8 cellular contexts compared by ENCODE assay signal in genomic region chr21:29017639-29018237, GRCh38. TPM values are rescaled to one million over a fixed set of nuclear protein-coding genes. Genes with fewer than 3 reads are reported as not detected.
DNase-seq lines count a peak whose midpoint lies in the region; ATAC-seq and TF ChIP-seq lines count a peak whose summit lies in the region.
"Had no signal": no experiment of that assay in that cellular context is flagged by ENCODE, and none has a peak within 500 bp of the region (broad histone marks: within the 10 kb centered on the region; RNA-seq: fewer than 3 reads in every experiment).

No MANE protein-coding gene starts in this region.

- peaks cover 18% of the 10 kb centered on the region for H3K4me1 ChIP-seq in OCI-LY7 (ENCODE audit: insufficient read depth, low read length, poor library complexity, severe bottlenecking)
- peaks cover 14% of the 10 kb centered on the region for H3K4me1 ChIP-seq in skeletal muscle satellite cell (ENCODE audit: control insufficient read depth, insufficient read depth, low read length)

- ATAC-seq in GM18502 (IDR thresholded peaks at IDR 0.05; ENCODE audit: poor library complexity, unreplicated experiment) = no peak
- ATAC-seq in GM21367 (IDR thresholded peaks at IDR 0.05; ENCODE audit: unreplicated experiment) = no peak

- H3K9me3 ChIP-seq in OCI-LY7 (ENCODE audit: low read length) (no peaks in the 10 kb centered on the region), skeletal muscle satellite cell (replicated peaks; ENCODE audit: low read length) (no peaks in the 10 kb centered on the region)

- H2AFZ ChIP-seq in OCI-LY7 (ENCODE audit: low read length) = peak overlapping the region; percentile 49; the same call in 1 of the 2 replicates

- H3K9me2 ChIP-seq in OCI-LY7 (ENCODE audit: insufficient read depth, low read length) = no peaks in the 10 kb centered on the region

- H3K36me3 ChIP-seq in OCI-LY7 (ENCODE audit: insufficient read depth, low read length) (peaks cover 9% of the 10 kb centered on the region; the same call in 1 of the 2 replicates), skeletal muscle satellite cell (ENCODE audit: insufficient read depth, low read length) (no peaks in the 10 kb centered on the region)

- intact Hi-C loops in OCI-LY7 (cut with micrococcal nuclease; ENCODE audit: unreplicated experiment) = loop anchor here (1.0 kb wide), 1 partner anchor 15 kb away; no protein-coding TSS in a partner anchor

- H3K4me3 ChIP-seq in OCI-LY7 (ENCODE audit: low read depth, low read length, poor library complexity, severe bottlenecking) = peak overlapping the region; percentile 86
- peak overlapping the region; percentile 94 for H3K4me3 ChIP-seq in epithelial cell of esophagus (ENCODE audit: low read length)
- peak overlapping the region; percentile 93 for H3K4me3 ChIP-seq in skeletal muscle satellite cell (ENCODE audit: low read length)

- no peaks in the 10 kb centered on the region for H3K27me3 ChIP-seq in skeletal muscle satellite cell (ENCODE audit: control insufficient read depth, insufficient read depth, low read length)

- no peak for TF ChIP-seq CTCF in GM20000 (IDR thresholded peaks at IDR 0.05; ENCODE audit: extremely low read depth, missing control alignments)
- TF ChIP-seq CTCF in OCI-LY7 (conservative IDR thresholded peaks at IDR 0.05; ENCODE audit: low read length) = no peak
- TF ChIP-seq CTCF in epithelial cell of esophagus (IDR thresholded peaks at IDR 0.05; ENCODE audit: insufficient read depth, low read depth, low read length, missing control alignments) = no peak

- H4K20me1 ChIP-seq in OCI-LY7 (ENCODE audit: insufficient read depth, low read length) = no peaks in the 10 kb centered on the region

- CTCF ChIA-PET in OCI-LY7 (lab: Charles Lee; ENCODE audit: unreplicated experiment) = interaction anchor here (1.3 kb wide), 1 partner anchor 13 kb away, joined by 3 read pairs; no protein-coding TSS in a partner anchor

- BruUV-seq in OCI-LY7 (replicated peaks; lab: Mats Ljungman, UMichigan) = no TSS peak

- DNase-seq in GM20000 (ENCODE audit: low spot score) = peak; percentile 31
- DNase-seq in OCI-LY7 (ENCODE audit: low spot score) = peak; percentile 30
- DNase-seq in epithelial cell of esophagus (ENCODE audit: low read depth) = no peak
- no peak for DNase-seq in anterior cingulate cortex (lab: John Stamatoyannopoulos, UW)
- DNase-seq: activated CD4-positive, CD25-positive, alpha-beta regulatory T cell treated with anti-CD3 and anti-CD28 coated beads, Interleukin-2, amount 50 U/mL, for 72 hours had no signal

- H3K4me2 ChIP-seq in OCI-LY7 (ENCODE audit: low read length) (peak overlapping the region; percentile 98), skeletal muscle satellite cell (ENCODE audit: low read length) (peak overlapping the region; percentile 89)

- peak overlapping the region; percentile 56 for H3K27ac ChIP-seq in OCI-LY7 (ENCODE audit: low read depth, low read length, poor library complexity, severe bottlenecking)

- H3K79me2 ChIP-seq in OCI-LY7 (ENCODE audit: insufficient read depth, low read depth, low read length) = peaks cover 21% of the 10 kb centered on the region

- peak overlapping the region; percentile 90 for H3K9ac ChIP-seq in skeletal muscle satellite cell (ENCODE audit: low read depth, low read length)

- POLR2A ChIA-PET in OCI-LY7 (lab: Charles Lee) = interaction anchor here (1.0 to 4.0 kb wide), 8 partner anchors 9 to 59 kb away, joined by 4 to 71 read pairs (median 9); partner anchors contain the start of genes CCT8 and LTN1

RNA-seq across cellular contexts. Expression of gene RWDD2B, which starts 1.4 kb away (rescaled TPM):
- 5.0 and 7.5 TPM in 2 replicates for total RNA-seq in OCI-LY7 (2014; rRNA removed; shearing (Covaris generic))
- total RNA-seq in OCI-LY7 (2022) = 16.1 and 17.4 TPM in 2 replicates
- 18.1 and 22.3 TPM in 2 replicates for total RNA-seq in skeletal muscle satellite cell (2012; rRNA removed)

RNA-seq across cellular contexts. Expression of gene USP16, which starts 6.7 kb away (rescaled TPM):
- 22.8 and 23.1 TPM in 2 replicates for total RNA-seq in OCI-LY7 (2014; rRNA removed; shearing (Covaris generic))
- total RNA-seq in OCI-LY7 (2022) = 34.2 and 35.4 TPM in 2 replicates
- total RNA-seq in skeletal muscle satellite cell (2012; rRNA removed) = 31.2 and 32.7 TPM in 2 replicates

RNA-seq across cellular contexts. Expression of gene LTN1, which starts 25.1 kb away (rescaled TPM):
- 17.2 and 18.4 TPM in 2 replicates for total RNA-seq in OCI-LY7 (2014; rRNA removed; shearing (Covaris generic))
- total RNA-seq in OCI-LY7 (2022) = 30.1 and 32.6 TPM in 2 replicates
- total RNA-seq in skeletal muscle satellite cell (2012; rRNA removed) = 24.0 and 26.6 TPM in 2 replicates

RNA-seq across cellular contexts. Expression of gene CCT8, which starts 55.7 kb away (rescaled TPM):
- total RNA-seq in OCI-LY7 (2014; rRNA removed; shearing (Covaris generic)) = 229 and 240 TPM in 2 replicates
- 332 and 375 TPM in 2 replicates for total RNA-seq in OCI-LY7 (2022)
- total RNA-seq in skeletal muscle satellite cell (2012; rRNA removed) = 259 and 323 TPM in 2 replicates

Comparison
In these comparisons a context has a peak if more than half of its experiments do, and no peak if none do; other contexts are left out.
1. DNase-seq: peak in GM20000 (single experiment) and OCI-LY7 (single experiment); none in epithelial cell of esophagus (single experiment) and anterior cingulate cortex (0 of 58).
2. Peak in every context shown above with its lines, with median percentiles within 50 percentile points of each other: H3K4me3 ChIP-seq.